23 cellular contexts compared by ENCODE assay signal in genomic region chr11:87355614-87356013, GRCh38.
"Had no signal": no experiment of that assay in that cellular context is flagged by ENCODE, and none has a peak within 500 bp of the region (broad histone marks: within the 10 kb centered on the region; RNA-seq: fewer than 3 reads in every experiment).

No MANE protein-coding gene starts in this region.

- H3K4me3 Mint-ChIP-seq: activated B cell treated with CpG ODN at 0.5 μM for 24 hours; activated CD4-positive, alpha-beta T cell treated with anti-CD3 and anti-CD28 coated beads, Interleukin-2, amount 10 ng/mL, durations not matched to agents 24 days and 14 days; activated CD8-positive, alpha-beta memory T cell treated with anti-CD3 and anti-CD28 coated beads, Interleukin-2, amount 10 ng/mL, durations not matched to agents 7 days and 5 days; activated naive CD4-positive, alpha-beta T cell treated with anti-CD3 and anti-CD28 coated beads for 36 hours; activated naive CD8-positive, alpha-beta T cell; activated T-cell treated with anti-CD3 and anti-CD28 coated beads, Interleukin-2, amount 50 U/mL, for 24 hours; activated T-helper 1 cell treated with anti-CD3 and anti-CD28 coated beads, Interleukin-12 subunit alpha, Interleukin-12 subunit beta, Interleukin-2, Interleukin-4 antibody, amounts not matched to agents 30 ng/mL and 10 ng/mL and 1 ng/mL, durations not matched to agents 14 hours and 24 hours and 36 hours had no signal

- H3K9me3 Mint-ChIP-seq: activated B cell treated with CpG ODN at 0.5 μM for 24 hours; activated CD4-positive, alpha-beta T cell treated with anti-CD3 and anti-CD28 coated beads, Interleukin-2, amount 10 ng/mL, durations not matched to agents 24 days and 14 days; activated naive CD4-positive, alpha-beta T cell treated with anti-CD3 and anti-CD28 coated beads for 36 hours; activated T-cell treated with anti-CD3 and anti-CD28 coated beads, Interleukin-2, amount 50 U/mL, for 24 hours; activated T-helper 1 cell treated with anti-CD3 and anti-CD28 coated beads, Interleukin-12 subunit alpha, Interleukin-12 subunit beta, Interleukin-2, Interleukin-4 antibody, amounts not matched to agents 30 ng/mL and 10 ng/mL and 1 ng/mL, durations not matched to agents 14 hours and 24 hours and 36 hours had no signal

- ATAC-seq: activated CD8-positive, alpha-beta memory T cell treated with anti-CD3 and anti-CD28 coated beads, Interleukin-2, amount 10 ng/mL, durations not matched to agents 7 days and 5 days; Panc1 had no signal

- H3K27ac Mint-ChIP-seq: activated B cell treated with CpG ODN at 0.5 μM for 24 hours; activated CD4-positive, alpha-beta T cell treated with anti-CD3 and anti-CD28 coated beads, Interleukin-2, amount 10 ng/mL, durations not matched to agents 24 days and 14 days; activated CD8-positive, alpha-beta memory T cell treated with anti-CD3 and anti-CD28 coated beads, Interleukin-2, amount 10 ng/mL, durations not matched to agents 7 days and 5 days; activated naive CD4-positive, alpha-beta T cell treated with anti-CD3 and anti-CD28 coated beads for 36 hours; activated naive CD8-positive, alpha-beta T cell; activated T-cell treated with anti-CD3 and anti-CD28 coated beads, Interleukin-2, amount 50 U/mL, for 24 hours; activated T-helper 1 cell treated with anti-CD3 and anti-CD28 coated beads, Interleukin-12 subunit alpha, Interleukin-12 subunit beta, Interleukin-2, Interleukin-4 antibody, amounts not matched to agents 30 ng/mL and 10 ng/mL and 1 ng/mL, durations not matched to agents 14 hours and 24 hours and 36 hours had no signal

- H3K36me3 Mint-ChIP-seq: activated CD8-positive, alpha-beta memory T cell treated with anti-CD3 and anti-CD28 coated beads, Interleukin-2, amount 10 ng/mL, durations not matched to agents 7 days and 5 days; activated naive CD8-positive, alpha-beta T cell had no signal

- H3K27ac ChIP-seq: SJSA1 had no signal

- DNase-seq: activated B cell treated with CpG ODN at 0.5 μM for 24 hours; activated CD4-positive, alpha-beta T cell treated with anti-CD3 and anti-CD28 coated beads for 1 hour; activated CD4-positive, alpha-beta T cell treated with anti-CD3 and anti-CD28 coated beads, Interleukin-2, amount 10 ng/mL, durations not matched to agents 24 days and 14 days; activated CD4-positive, alpha-beta T cell treated with anti-CD3 and anti-CD28 coated beads, Interleukin-2, amount 50 U/mL, for 48 hours; activated CD8-positive, alpha-beta memory T cell treated with anti-CD3 and anti-CD28 coated beads, Interleukin-2, amount 10 ng/mL, durations not matched to agents 7 days and 5 days; activated effector memory CD4-positive, alpha-beta T cell treated with Interleukin-2 at 50 U/mL for 16 hours; activated naive CD4-positive, alpha-beta T cell treated with anti-CD3 and anti-CD28 coated beads for 36 hours; activated T-cell treated with anti-CD3 and anti-CD28 coated beads, Interleukin-2, amount 50 U/mL, for 24 hours; caudate nucleus; IMR-90; KBM-7; MV-4-11; NCI-H1105; NCI-H1436; NCI-H187; NCI-H524; SHP77; T-helper 2 cell; T1000 had no signal

- H3K27me3 Mint-ChIP-seq: activated B cell treated with CpG ODN at 0.5 μM for 24 hours had no signal

- H3K36me3 ChIP-seq: SJSA1 had no signal

- H3K27me3 ChIP-seq: SJSA1 had no signal

- H3K4me3 ChIP-seq: SJSA1 had no signal

- H3K9me3 ChIP-seq: SJSA1 had no signal
